16 cellular contexts compared by ENCODE assay signal in the genomic region with DNA sequence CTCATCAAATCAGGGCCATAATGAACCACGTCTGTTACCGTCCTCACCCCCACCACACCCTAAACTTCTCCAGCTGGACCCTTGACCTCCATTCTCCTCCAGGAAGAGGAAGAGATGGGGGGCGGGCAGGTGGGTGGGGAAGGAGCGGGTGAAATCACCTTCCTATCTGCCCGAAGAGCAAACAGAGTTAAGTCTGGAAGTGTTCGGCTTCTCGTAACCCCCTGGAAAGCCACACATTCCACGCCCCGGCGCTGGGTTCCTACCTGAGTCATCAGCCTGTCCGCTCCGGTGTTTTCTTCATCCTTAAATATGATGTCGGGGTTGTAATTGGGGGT. TPM values are rescaled to one million over a fixed set of nuclear protein-coding genes. Genes with fewer than 3 reads are reported as not detected.
A peak's percentile ranks its signal among the peaks of the same experiment; 100 is the strongest.
DNase-seq lines count a peak whose midpoint lies in the region; ATAC-seq and TF ChIP-seq lines count a peak whose summit lies in the region.
"Had no signal": no experiment of that assay in that cellular context is flagged by ENCODE, and none has a peak within 500 bp of the region (broad histone marks: within the 10 kb centered on the region; RNA-seq: fewer than 3 reads in every experiment).

No MANE protein-coding gene starts in this region.

- H3K36me3 ChIP-seq in ACC112 (ENCODE audit: insufficient read depth, low read length), result no peaks in the 10 kb centered on the region
- H3K36me3 ChIP-seq: gastrocnemius medialis, SJCRH30 had no signal

- TF ChIP-seq POLR2A in erythroblast (IDR thresholded peaks at IDR 0.05; ENCODE audit: low read length), result no peak

- peaks cover 61% of the 10 kb centered on the region for H3K27me3 Mint-ChIP-seq in IgD-negative memory B cell
- peaks cover 46% of the 10 kb centered on the region for H3K27me3 Mint-ChIP-seq in endothelial cell (ENCODE audit: unreplicated experiment)
- peaks cover 44 to 87% (median 78%) of the 10 kb centered on the region in 3 donors for H3K27me3 Mint-ChIP-seq in naive B cell

- no peaks in the 10 kb centered on the region for H3K9me3 Mint-ChIP-seq in IgD-negative memory B cell
- no peaks in the 10 kb centered on the region for H3K9me3 Mint-ChIP-seq in endothelial cell (ENCODE audit: unreplicated experiment)
- no peaks in the 10 kb centered on the region for H3K9me3 Mint-ChIP-seq in naive B cell

- ATAC-seq in naive B cell (ENCODE audit: low read depth in 2 of 2) (no peak), left ventricle myocardium superior (no peak)
- ATAC-seq: activated CD4-positive, CD25-positive, alpha-beta regulatory T cell treated with anti-CD3 and anti-CD28 coated beads, Interleukin-2, amount 50 U/mL, for 24 hours; gastrocnemius medialis; right cardiac atrium had no signal

- no peak for TF ChIP-seq CTCF in endothelial cell (IDR thresholded peaks at IDR 0.05; ENCODE audit: unreplicated experiment)

- no peak for DNase-seq in endothelial cell (ENCODE audit: low spot score)
- DNase-seq in naive B cell, result no peak
- DNase-seq in erythroblast (lab: John Stamatoyannopoulos, UW), result no peak
- no peak for DNase-seq in cerebellar cortex (ENCODE audit: low spot score)
- no peak for DNase-seq in activated CD4-positive, CD25-positive, alpha-beta regulatory T cell (lab: John Stamatoyannopoulos, UW)
- no peak for DNase-seq in left ventricle myocardium superior
- DNase-seq: activated gamma-delta T cell treated with Interleukin-2 at 50 U/mL for 16 hours, gastrocnemius medialis, GDM1, NCI-H510A treated with DMSO at 0.1 percent for 48 hours, SJCRH30 had no signal

- H3K36me3 Mint-ChIP-seq in IgD-negative memory B cell (no peaks in the 10 kb centered on the region), endothelial cell (ENCODE audit: low read depth, unreplicated experiment) (peaks cover 4% of the 10 kb centered on the region), naive B cell (peaks cover 0 to 7% of the 10 kb centered on the region in 2 donors)

- peak overlapping the region; percentile 71 for H3K4me3 ChIP-seq in ACC112 (ENCODE audit: low read depth, low read length)
- H3K4me3 ChIP-seq: gastrocnemius medialis, SJCRH30 had no signal

- no peak overlapping the region for H2AFZ ChIP-seq in ACC112 (ENCODE audit: low read length, unreplicated experiment)

- no peaks in the 10 kb centered on the region for H3K79me2 ChIP-seq in ACC112 (ENCODE audit: control insufficient read depth, insufficient read depth, low read length, unreplicated experiment)

- H3K4me1 ChIP-seq in ACC112 (ENCODE audit: control insufficient read depth, insufficient read depth, low read length, unreplicated experiment), result peaks cover 11% of the 10 kb centered on the region
- H3K4me1 ChIP-seq: SJCRH30 had no signal

- H3K4me1 Mint-ChIP-seq in IgD-negative memory B cell, result peaks cover 9 to 15% (median 12%) of the 10 kb centered on the region in 3 donors
- peaks cover 31% of the 10 kb centered on the region for H3K4me1 Mint-ChIP-seq in endothelial cell (ENCODE audit: unreplicated experiment)
- H3K4me1 Mint-ChIP-seq in naive B cell, result peaks cover 20 to 49% (median 44%) of the 10 kb centered on the region in 3 donors

- intact Hi-C loops in left ventricle myocardium superior (cut with micrococcal nuclease), result no loop called here

- H3K27me3 ChIP-seq in ACC112 (ENCODE audit: insufficient read depth, low read length), result peaks cover 91% of the 10 kb centered on the region

- peak overlapping the region in 3 of 4 donors; percentile 28 to 63 (median 61) for H3K4me3 Mint-ChIP-seq in IgD-negative memory B cell
- H3K4me3 Mint-ChIP-seq in endothelial cell (ENCODE audit: unreplicated experiment), result peak overlapping the region; percentile 74
- peak overlapping the region in 5 of 8 donors; percentile 22 to 69 (median 36) for H3K4me3 Mint-ChIP-seq in naive B cell

- H3K27ac ChIP-seq in ACC112 (ENCODE audit: low read depth, low read length), result no peak overlapping the region
- H3K27ac ChIP-seq: coronary artery, gastrocnemius medialis, SJCRH30 had no signal

- H3K27ac Mint-ChIP-seq in IgD-negative memory B cell (peak overlapping the region in 2 of 3 donors; percentile 23 to 71), endothelial cell (ENCODE audit: unreplicated experiment) (no peak overlapping the region), naive B cell (peak overlapping the region in 2 of 6 donors; percentile 24 to 57)

RNA-seq across cellular contexts. Expression of a gene that starts 0.7 kb away (rescaled TPM):
- polyA plus RNA-seq in IgD-negative memory B cell (not detected), naive B cell (ENCODE audit: low read depth in 6 of 6) (under 1 TPM in 1 of 6 donors, not detected in 5; 0.17 TPM)
- total RNA-seq in endothelial cell (ENCODE audit: unreplicated experiment) (0.26 TPM), left ventricle myocardium superior (not detected)
- total RNA-seq: gastrocnemius medialis, right cardiac atrium, SJCRH30 had no signal
- polyA plus RNA-seq: right cardiac atrium had no signal
